8 cellular contexts compared by ENCODE assay signal in genomic region chr10:73940634-73941221, GRCh38. TPM values are rescaled to one million over a fixed set of nuclear protein-coding genes. Genes with fewer than 3 reads are reported as not detected.
A peak's percentile ranks its signal among the peaks of the same experiment; 100 is the strongest.
DNase-seq lines count a peak whose midpoint lies in the region; ATAC-seq and TF ChIP-seq lines count a peak whose summit lies in the region.

No MANE protein-coding gene starts in this region.

- H3K9me3 Mint-ChIP-seq in CD14-positive monocyte (peaks cover 2 to 8% (median 7%) of the 10 kb centered on the region in 7 donors), immature natural killer cell (no peaks in the 10 kb centered on the region)

- ATAC-seq in GM19467 (IDR thresholded peaks at IDR 0.05; ENCODE audit: unreplicated experiment) (peak; percentile 85), GM21360 (IDR thresholded peaks at IDR 0.05; ENCODE audit: unreplicated experiment) (no peak)

- peak; percentile 83 for DNase-seq in CD14-positive monocyte (ENCODE audit: low spot score)
- DNase-seq in LNCaP clone FGC (ENCODE audit: low read depth): no peak
- peak; percentile 73 for DNase-seq in brain microvascular endothelial cell
- DNase-seq in immature natural killer cell: peak; percentile 80 to 82 (median 81)
- peak; percentile 97 for DNase-seq in spleen

- in situ Hi-C loops in brain microvascular endothelial cell (cut with HindIII; ENCODE audit: low pct_ligation_motif_present, low sequenced_read_pairs): no loop called here

- peaks cover 5 to 23% (median 9%) of the 10 kb centered on the region in 6 donors for H3K4me1 ChIP-seq in spleen

- H3K9me3 ChIP-seq in spleen: peaks cover 0 to 3% (median 0%) of the 10 kb centered on the region in 8 donors

- peaks cover 0 to 3% of the 10 kb centered on the region in 2 donors for H3K36me3 Mint-ChIP-seq in CD14-positive monocyte
- H3K36me3 Mint-ChIP-seq in immature natural killer cell: no peaks in the 10 kb centered on the region

- H3K27me3 ChIP-seq in brain microvascular endothelial cell (replicated peaks): no peaks in the 10 kb centered on the region
- no peaks in the 10 kb centered on the region for H3K27me3 ChIP-seq in spleen (replicated peaks in 1 of 7)

- 4 to 9% (median 7%) methylated on average over 21 to 28 of the region's 28 CpGs for WGBS in spleen, 5 donors

- H3K4me3 ChIP-seq in LNCaP clone FGC (ENCODE audit: low read depth, low read length) (no peak overlapping the region), brain microvascular endothelial cell (ENCODE audit: low read depth, low read length) (peak overlapping the region; percentile 15), spleen (peak overlapping the region in 1 of 8 donors; percentile 35)

- TF ChIP-seq POLR2A in spleen (IDR thresholded peaks at IDR 0.05): no peak

- H3K27ac Mint-ChIP-seq in CD14-positive monocyte (peak overlapping the region in 4 of 7 donors; percentile 62 to 90 (median 87)), immature natural killer cell (peak overlapping the region in 5 of 6 donors; percentile 65 to 77 (median 71))

- H3K27ac ChIP-seq in VCaP (no peak overlapping the region), brain microvascular endothelial cell (no peak overlapping the region), spleen (peak overlapping the region in 7 of 8 donors; percentile 1 to 70 (median 37))

- H3K27me3 Mint-ChIP-seq in CD14-positive monocyte (ENCODE audit: low read depth in 3 of 3) (peaks cover 1 to 3% (median 2%) of the 10 kb centered on the region in 3 donors), immature natural killer cell (ENCODE audit: low read depth in 3 of 3) (peaks cover 0 to 6% (median 3%) of the 10 kb centered on the region in 3 donors)

- intact Hi-C loops in CD14-positive monocyte (cut with micrococcal nuclease) (loop anchor here (2.0 kb wide), 3 partner anchors 52 to 92 kb away; no protein-coding TSS in a partner anchor), spleen (cut with DNase I; ENCODE audit: low total_unique reads) (no loop called here)

- H3K4me1 Mint-ChIP-seq in CD14-positive monocyte (peaks cover 9% of the 10 kb centered on the region), immature natural killer cell (peaks cover 6 to 9% of the 10 kb centered on the region in 2 donors)

- TF ChIP-seq CTCF in CD14-positive monocyte (IDR thresholded peaks at IDR 0.05) (peak; percentile 95), LNCaP clone FGC (IDR thresholded peaks at IDR 0.05; ENCODE audit: control insufficient read depth, extremely low read depth, insufficient read depth) (peak; percentile 94), VCaP (conservative IDR thresholded peaks at IDR 0.05) (peak; percentile 73), brain microvascular endothelial cell (IDR thresholded peaks at IDR 0.05; ENCODE audit: low read depth, low read length, missing control alignments) (peak; percentile 99), spleen (IDR thresholded peaks at IDR 0.05 in 8 of 11, conservative IDR thresholded peaks at IDR 0.05 in 3 of 11) (peak; percentile 88 to 98 (median 94))

- H3K4me3 Mint-ChIP-seq in CD14-positive monocyte (peak overlapping the region; percentile 64 to 90), immature natural killer cell (peak overlapping the region; percentile 42 to 74 (median 68))

- H3K36me3 ChIP-seq in brain microvascular endothelial cell (replicated peaks): no peaks in the 10 kb centered on the region
- no peaks in the 10 kb centered on the region for H3K36me3 ChIP-seq in spleen

RNA-seq across cellular contexts. Expression of gene PLAU, which starts 29.8 kb away (rescaled TPM):
- polyA plus RNA-seq in CD14-positive monocyte: under 1 TPM; 0.16 to 0.43 TPM
- under 1 TPM in 1 of 3 donors, not detected in 2; 0.08 TPM for polyA plus RNA-seq in immature natural killer cell
- 10 to 100 TPM; 19.1 to 95.0 (median 40.7) TPM for total RNA-seq in spleen
- polyA plus RNA-seq in spleen: 10 to 100 TPM in 2 of 3 donors, 1 to 10 TPM in 1; 9.6 to 18.3 (median 16.8) TPM

RNA-seq across cellular contexts. Expression of gene VCL, which starts 57.2 kb away (rescaled TPM):
- 10 to 100 TPM; 52.8 to 68.4 TPM for polyA plus RNA-seq in CD14-positive monocyte
- 10 to 100 TPM; 38.6 to 95.0 (median 55.9) TPM for polyA plus RNA-seq in immature natural killer cell
- total RNA-seq in spleen: 100 to 1,000 TPM in 3 of 7 donors, 10 to 100 TPM in 4; 42.9 to 214 (median 88.0) TPM
- polyA plus RNA-seq in spleen: 10 to 100 TPM in 1 of 3 donors, 1 to 10 TPM in 2; 8.8 to 13.6 (median 9.4) TPM

Comparison
In these comparisons a context has a peak if more than half of its experiments do, and no peak if none do; other contexts are left out.
1. H3K27ac ChIP-seq: peak in spleen (7 of 8); none in VCaP (single experiment) and brain microvascular endothelial cell (single experiment).
2. RNA of gene PLAU, which starts 29.8 kb away (polyA plus RNA-seq): 9.6 to 18.3 TPM in spleen; 0.16 to 0.43 TPM in CD14-positive monocyte and 0.08 TPM in immature natural killer cell; every median in the first group is over 4 times any median in the second.
3. Peak in every context shown above with its lines, with median percentiles within 50 percentile points of each other: CTCF ChIP-seq.